In genomic region chr11:70762810-70763209, GRCh38 we compare ENCODE assay signal across 1 cellular context.
TF ChIP-seq lines count a peak whose summit lies in the region.

No MANE protein-coding gene starts in this region.

TF ChIP-seq in IMR-90, 13 proteins besides CTCF, POLR2A, EP300 and RAD21:
- TF ChIP-seq USF2 (IDR thresholded peaks at IDR 0.05; ENCODE audit: low read depth, low read length) (no peak), CHD1 (IDR thresholded peaks at IDR 0.05; ENCODE audit: low read depth, low read length) (no peak), SMC3 (IDR thresholded peaks at IDR 0.05; ENCODE audit: low read depth, low read length) (no peak), MXI1 (IDR thresholded peaks at IDR 0.05; ENCODE audit: borderline replicate concordance, low read depth, low read length) (no peak), RFX5 (IDR thresholded peaks at IDR 0.05; ENCODE audit: low read depth, low read length) (no peak), FOS (IDR thresholded peaks at IDR 0.05; ENCODE audit: low read depth, low read length) (no peak), CEBPB (IDR thresholded peaks at IDR 0.05; ENCODE audit: low read depth, low read length) (no peak), NFE2L2 (IDR thresholded peaks at IDR 0.05; ENCODE audit: low read depth, low read length) (no peak), MAZ (IDR thresholded peaks at IDR 0.05; ENCODE audit: borderline replicate concordance, low read depth, low read length) (no peak), BHLHE40 (IDR thresholded peaks at IDR 0.05; ENCODE audit: low read depth, low read length) (no peak), MAFK (IDR thresholded peaks at IDR 0.05; ENCODE audit: low read depth, low read length) (no peak), ELK1 (IDR thresholded peaks at IDR 0.05; ENCODE audit: borderline replicate concordance, low read depth, low read length) (no peak)
